Comparison of ENCODE assay signal across 1 cellular context in the genomic region with DNA sequence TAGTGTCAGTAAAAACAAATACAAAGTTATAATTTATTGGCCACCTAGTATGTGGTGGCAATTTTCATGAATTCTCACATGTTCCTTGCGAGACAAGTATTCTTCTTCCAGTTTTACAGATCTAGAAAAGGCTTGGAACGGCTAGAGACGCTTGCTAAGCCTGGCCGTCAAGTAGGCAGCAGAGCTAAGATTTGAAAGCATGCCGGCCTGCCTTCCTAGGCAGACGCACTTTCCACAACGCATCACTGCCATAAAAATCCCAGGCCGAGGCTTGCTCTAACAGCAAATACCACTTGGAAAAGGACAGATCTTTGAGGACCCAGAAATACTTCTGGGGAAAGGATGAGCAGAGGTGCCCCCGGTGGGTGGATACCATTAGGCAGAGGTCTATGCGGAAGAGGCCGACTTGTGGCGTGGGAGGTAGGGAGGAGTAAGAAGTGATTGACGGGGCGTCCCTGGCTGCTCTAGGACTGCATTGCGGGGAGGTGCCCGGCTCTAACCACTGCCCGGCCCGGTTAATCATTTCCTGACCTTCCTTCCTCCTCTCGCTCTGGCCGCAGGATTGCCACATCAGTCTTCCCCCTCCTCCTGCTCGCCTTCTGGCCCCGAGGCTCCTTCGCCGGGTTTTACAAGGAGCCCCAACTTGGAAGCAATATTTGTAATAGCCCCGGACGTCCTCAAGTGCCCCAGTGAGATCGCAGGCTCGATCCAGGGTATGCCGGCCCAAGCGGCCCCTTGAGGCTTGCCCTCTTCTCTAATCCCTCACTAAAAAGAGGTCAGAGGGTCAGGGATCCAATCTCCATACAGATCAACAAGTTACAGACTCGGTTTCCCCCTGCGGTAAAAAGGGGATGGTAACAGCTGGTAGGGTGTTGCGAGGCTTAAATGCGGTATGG.
A peak's percentile ranks its signal among the peaks of the same experiment; 100 is the strongest.
TF ChIP-seq lines count a peak whose summit lies in the region.

No MANE protein-coding gene starts in this region.

TF ChIP-seq in HepG2, 621 proteins besides CTCF, POLR2A, EP300 and RAD21 (continued from another document and continues in another):
- TF ChIP-seq ZFP91 (CRISPR knock-in tag; IDR thresholded peaks at IDR 0.05; ENCODE audit: borderline replicate concordance) = peak; percentile 47; the same call in 1 of the 2 replicates
- TF ChIP-seq, protein P1, sequence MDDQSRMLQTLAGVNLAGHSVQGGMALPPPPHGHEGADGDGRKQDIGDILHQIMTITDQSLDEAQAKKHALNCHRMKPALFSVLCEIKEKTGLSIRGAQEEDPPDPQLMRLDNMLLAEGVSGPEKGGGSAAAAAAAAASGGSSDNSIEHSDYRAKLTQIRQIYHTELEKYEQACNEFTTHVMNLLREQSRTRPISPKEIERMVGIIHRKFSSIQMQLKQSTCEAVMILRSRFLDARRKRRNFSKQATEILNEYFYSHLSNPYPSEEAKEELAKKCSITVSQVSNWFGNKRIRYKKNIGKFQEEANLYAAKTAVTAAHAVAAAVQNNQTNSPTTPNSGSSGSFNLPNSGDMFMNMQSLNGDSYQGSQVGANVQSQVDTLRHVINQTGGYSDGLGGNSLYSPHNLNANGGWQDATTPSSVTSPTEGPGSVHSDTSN (CRISPR knock-in tag; IDR thresholded peaks at IDR 0.05; ENCODE audit: borderline replicate concordance) = peak; percentile 29; the same call in 1 of the 2 replicates
- 0 out of 2 replicates have a peak, but pooled peaks have one; percentile 24 for TF ChIP-seq ZSCAN9 (CRISPR knock-in tag; IDR thresholded peaks at IDR 0.05; ENCODE audit: borderline replicate concordance)
- peak; percentile 67 for TF ChIP-seq ZNF501 (CRISPR knock-in tag; IDR thresholded peaks at IDR 0.05)
- no peak for TF ChIP-seq ZNF629 (CRISPR knock-in tag; conservative IDR thresholded peaks at IDR 0.05)
- TF ChIP-seq ZFP90 (CRISPR knock-in tag; IDR thresholded peaks at IDR 0.05; ENCODE audit: borderline replicate concordance) = peak; percentile 72
- TF ChIP-seq, protein P2, sequence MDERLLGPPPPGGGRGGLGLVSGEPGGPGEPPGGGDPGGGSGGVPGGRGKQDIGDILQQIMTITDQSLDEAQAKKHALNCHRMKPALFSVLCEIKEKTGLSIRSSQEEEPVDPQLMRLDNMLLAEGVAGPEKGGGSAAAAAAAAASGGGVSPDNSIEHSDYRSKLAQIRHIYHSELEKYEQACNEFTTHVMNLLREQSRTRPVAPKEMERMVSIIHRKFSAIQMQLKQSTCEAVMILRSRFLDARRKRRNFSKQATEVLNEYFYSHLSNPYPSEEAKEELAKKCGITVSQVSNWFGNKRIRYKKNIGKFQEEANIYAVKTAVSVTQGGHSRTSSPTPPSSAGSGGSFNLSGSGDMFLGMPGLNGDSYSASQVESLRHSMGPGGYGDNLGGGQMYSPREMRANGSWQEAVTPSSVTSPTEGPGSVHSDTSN (CRISPR knock-in tag; IDR thresholded peaks at IDR 0.05) = peak; percentile 90
- no peak for TF ChIP-seq MLLT10 (CRISPR knock-in tag; IDR thresholded peaks at IDR 0.05)
- TF ChIP-seq NR2F2 (IDR thresholded peaks at IDR 0.05; ENCODE audit: borderline replicate concordance, low read depth) = no peak; the same call in 1 of the 2 replicates
- no peak for TF ChIP-seq FOXP1 (IDR thresholded peaks at IDR 0.05)
- no peak for TF ChIP-seq FOXP1 (CRISPR knock-in tag; IDR thresholded peaks at IDR 0.05)
- no peak for TF ChIP-seq ZNF280B (CRISPR knock-in tag; IDR thresholded peaks at IDR 0.05; ENCODE audit: borderline replicate concordance)
- no peak for TF ChIP-seq MXD1 (CRISPR knock-in tag; IDR thresholded peaks at IDR 0.05)
- TF ChIP-seq ZNF879 (CRISPR knock-in tag; IDR thresholded peaks at IDR 0.05) = no peak
- TF ChIP-seq AKAP8 (CRISPR knock-in tag; IDR thresholded peaks at IDR 0.05) = no peak; the same call in 1 of the 2 replicates
- TF ChIP-seq ZMYM4 (CRISPR knock-in tag; IDR thresholded peaks at IDR 0.05) = peak; percentile 28; the same call in 1 of the 2 replicates
- peak; percentile 46 for TF ChIP-seq TEAD3 (CRISPR knock-in tag; optimal IDR thresholded peaks at IDR 0.05; ENCODE audit: borderline replicate concordance)
- no peak for TF ChIP-seq SP140L (CRISPR knock-in tag; IDR thresholded peaks at IDR 0.05; ENCODE audit: borderline replicate concordance)
- TF ChIP-seq GFI1 (CRISPR knock-in tag; IDR thresholded peaks at IDR 0.05; ENCODE audit: borderline replicate concordance) = peak; percentile 4; the same call in 1 of the 2 replicates
- TF ChIP-seq ELF3 (CRISPR knock-in tag; IDR thresholded peaks at IDR 0.05) = peak; percentile 88
- no peak for TF ChIP-seq KLF16 (CRISPR knock-in tag; IDR thresholded peaks at IDR 0.05)
- TF ChIP-seq ZNF101 (CRISPR knock-in tag; IDR thresholded peaks at IDR 0.05; ENCODE audit: borderline replicate concordance, low read depth) = no peak
- no peak; the same call in 1 of the 2 replicates for TF ChIP-seq ZBTB26 (CRISPR knock-in tag; IDR thresholded peaks at IDR 0.05; ENCODE audit: borderline replicate concordance)
- peak; percentile 47; the same call in 1 of the 2 replicates for TF ChIP-seq BHLHE40 (IDR thresholded peaks at IDR 0.05; ENCODE audit: low read length)
- 0 out of 2 replicates have a peak, but pooled peaks have one; percentile 15 for TF ChIP-seq JUND (CRISPR knock-in tag; IDR thresholded peaks at IDR 0.05)
- no peak for TF ChIP-seq HOMEZ (CRISPR knock-in tag; IDR thresholded peaks at IDR 0.05; ENCODE audit: low read depth)
- TF ChIP-seq SNAPC2 (CRISPR knock-in tag; IDR thresholded peaks at IDR 0.05) = peak; percentile 77; the same call in 1 of the 2 replicates
- no peak; the same call in 1 of the 2 replicates for TF ChIP-seq ZFP36L2 (CRISPR knock-in tag; IDR thresholded peaks at IDR 0.05)
- TF ChIP-seq, protein P3, sequence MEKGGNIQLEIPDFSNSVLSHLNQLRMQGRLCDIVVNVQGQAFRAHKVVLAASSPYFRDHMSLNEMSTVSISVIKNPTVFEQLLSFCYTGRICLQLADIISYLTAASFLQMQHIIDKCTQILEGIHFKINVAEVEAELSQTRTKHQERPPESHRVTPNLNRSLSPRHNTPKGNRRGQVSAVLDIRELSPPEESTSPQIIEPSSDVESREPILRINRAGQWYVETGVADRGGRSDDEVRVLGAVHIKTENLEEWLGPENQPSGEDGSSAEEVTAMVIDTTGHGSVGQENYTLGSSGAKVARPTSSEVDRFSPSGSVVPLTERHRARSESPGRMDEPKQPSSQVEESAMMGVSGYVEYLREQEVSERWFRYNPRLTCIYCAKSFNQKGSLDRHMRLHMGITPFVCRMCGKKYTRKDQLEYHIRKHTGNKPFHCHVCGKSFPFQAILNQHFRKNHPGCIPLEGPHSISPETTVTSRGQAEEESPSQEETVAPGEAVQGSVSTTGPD (CRISPR knock-in tag; IDR thresholded peaks at IDR 0.05) = 0 out of 2 replicates have a peak, but pooled peaks have one; percentile 5
- TF ChIP-seq, protein P4, sequence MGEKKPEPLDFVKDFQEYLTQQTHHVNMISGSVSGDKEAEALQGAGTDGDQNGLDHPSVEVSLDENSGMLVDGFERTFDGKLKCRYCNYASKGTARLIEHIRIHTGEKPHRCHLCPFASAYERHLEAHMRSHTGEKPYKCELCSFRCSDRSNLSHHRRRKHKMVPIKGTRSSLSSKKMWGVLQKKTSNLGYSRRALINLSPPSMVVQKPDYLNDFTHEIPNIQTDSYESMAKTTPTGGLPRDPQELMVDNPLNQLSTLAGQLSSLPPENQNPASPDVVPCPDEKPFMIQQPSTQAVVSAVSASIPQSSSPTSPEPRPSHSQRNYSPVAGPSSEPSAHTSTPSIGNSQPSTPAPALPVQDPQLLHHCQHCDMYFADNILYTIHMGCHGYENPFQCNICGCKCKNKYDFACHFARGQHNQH (CRISPR knock-in tag; IDR thresholded peaks at IDR 0.05) = peak; percentile 46; the same call in 1 of the 2 replicates
- TF ChIP-seq FOXC1 (CRISPR knock-in tag; IDR thresholded peaks at IDR 0.05; ENCODE audit: borderline replicate concordance) = no peak; the same call in 1 of the 2 replicates
- TF ChIP-seq GATAD1 (CRISPR knock-in tag; IDR thresholded peaks at IDR 0.05) = no peak
- no peak for TF ChIP-seq TFE3 (CRISPR knock-in tag; IDR thresholded peaks at IDR 0.05)
- no peak for TF ChIP-seq KDM4B (CRISPR knock-in tag; IDR thresholded peaks at IDR 0.05)
- TF ChIP-seq ATF5 (CRISPR knock-in tag; IDR thresholded peaks at IDR 0.05; ENCODE audit: low read depth) = peak; percentile 3; the same call in 1 of the 2 replicates
- TF ChIP-seq MEIS1 (CRISPR knock-in tag; IDR thresholded peaks at IDR 0.05; ENCODE audit: borderline replicate concordance) = peak; percentile 52; the same call in 1 of the 2 replicates
- no peak for TF ChIP-seq ZFP62 (CRISPR knock-in tag; IDR thresholded peaks at IDR 0.05)
- TF ChIP-seq IKZF4 (CRISPR knock-in tag; IDR thresholded peaks at IDR 0.05; ENCODE audit: borderline replicate concordance, low read depth, not compliant biosample characterization) = peak; percentile 43
- TF ChIP-seq ZNF143 (CRISPR knock-in tag; IDR thresholded peaks at IDR 0.05) = peak; percentile 37; the same call in 1 of the 2 replicates
- TF ChIP-seq PHF20 (CRISPR knock-in tag; IDR thresholded peaks at IDR 0.05) = 0 out of 2 replicates have a peak, but pooled peaks have one; percentile 39
- no peak for TF ChIP-seq NAIF1 (CRISPR knock-in tag; IDR thresholded peaks at IDR 0.05; ENCODE audit: borderline replicate concordance)
- no peak for TF ChIP-seq ZNF567 (CRISPR knock-in tag; IDR thresholded peaks at IDR 0.05; ENCODE audit: borderline replicate concordance)
- TF ChIP-seq HES4 (CRISPR knock-in tag; IDR thresholded peaks at IDR 0.05; ENCODE audit: borderline replicate concordance) = no peak
- TF ChIP-seq TFAP4 (IDR thresholded peaks at IDR 0.05; ENCODE audit: borderline replicate concordance, low read depth) = peak; percentile 19; the same call in 1 of the 2 replicates
